In genomic region chr2:178811901-178812300, GRCh38 we compare ENCODE assay signal across 25 cellular contexts.
"Had no signal": no experiment of that assay in that cellular context is flagged by ENCODE, and none has a peak within 500 bp of the region (broad histone marks: within the 10 kb centered on the region; RNA-seq: fewer than 3 reads in every experiment).

No MANE protein-coding gene starts in this region.

- H3K27me3 ChIP-seq: esophagus squamous epithelium, heart right ventricle, left lung, neutrophil, pancreas, right atrium auricular region, sigmoid colon, testis, tibial nerve, upper lobe of left lung had no signal

- DNase-seq: cortex of kidney; effector memory CD8-positive, alpha-beta T cell; erythroblast; esophagus squamous epithelium; foreskin melanocyte; glutamatergic neuron; heart right ventricle; hippocampal formation; left cardiac atrium; left lung; mesenchymal stem cell; mucosa of descending colon; naive B cell; pancreas; sigmoid colon; stimulated activated CD4-positive, alpha-beta T cell treated with anti-CD3 and anti-CD28 coated beads, Interleukin-4, amount 100 ng/mL, for 4 hours; stimulated activated naive CD8-positive, alpha-beta T cell treated with anti-CD3 and anti-CD28 coated beads, Interleukin-15, Interleukin-2, amounts not matched to agents 100 U/mL and 50 U/mL, for 24 hours; substantia nigra; testis; upper lobe of left lung had no signal

- ATAC-seq: effector memory CD8-positive, alpha-beta T cell; heart right ventricle; left cardiac atrium; left lung; mucosa of descending colon; natural killer cell treated with Interleukin-12 subunit alpha and Interleukin-12 subunit beta and Interleukin-15 and Interleukin-18, amount 100 ng/mL, for 72 hours; stimulated activated memory B cell treated with anti-CD40 and anti-IgM and Interleukin-4, amounts not matched to agents 10 μg/mL and 1 μg/mL and 100 μg/mL, for 72 hours; stimulated activated naive CD8-positive, alpha-beta T cell treated with anti-CD3 and anti-CD28 coated beads, Interleukin-15, Interleukin-2, amounts not matched to agents 100 U/mL and 50 U/mL, for 24 hours had no signal

- H3K9me3 ChIP-seq: esophagus squamous epithelium, heart right ventricle, left lung, mucosa of descending colon, neutrophil, pancreas, right atrium auricular region, sigmoid colon, testis, tibial nerve, upper lobe of left lung had no signal

- H3K4me1 ChIP-seq: esophagus squamous epithelium, left lung, sigmoid colon, testis, tibial nerve, upper lobe of left lung had no signal

- H3K4me3 ChIP-seq: esophagus squamous epithelium, heart right ventricle, left lung, mucosa of descending colon, pancreas, right atrium auricular region, sigmoid colon, testis, tibial nerve, upper lobe of left lung had no signal

- H3K27ac ChIP-seq: esophagus squamous epithelium, left lung, neutrophil, pancreas, right atrium auricular region, sigmoid colon, testis, tibial nerve, upper lobe of left lung had no signal

- H3K36me3 ChIP-seq: esophagus squamous epithelium, left lung, neutrophil, pancreas, right atrium auricular region, sigmoid colon, tibial nerve, upper lobe of left lung had no signal
